9 cellular contexts compared by ENCODE assay signal in genomic region chr2:49616800-49617199, GRCh38.
DNase-seq lines count a peak whose midpoint lies in the region; ATAC-seq and TF ChIP-seq lines count a peak whose summit lies in the region.
"Had no signal": no experiment of that assay in that cellular context is flagged by ENCODE, and none has a peak within 500 bp of the region (broad histone marks: within the 10 kb centered on the region; RNA-seq: fewer than 3 reads in every experiment).

No MANE protein-coding gene starts in this region.

- in situ Hi-C loops in astrocyte of the spinal cord (cut with HindIII; ENCODE audit: low sequenced_read_pairs) = no loop called here

- ATAC-seq in GM19397 (IDR thresholded peaks at IDR 0.05; ENCODE audit: unreplicated experiment) = no peak

- DNase-seq in SHP77 (lab: John Stamatoyannopoulos, UW) = peak; percentile 10 to 29
- DNase-seq in SHP77 treated with DMSO at 0.1 percent for 48 hours (lab: John Stamatoyannopoulos, UW) = no peak
- DNase-seq in NCI-H146 (lab: John Stamatoyannopoulos, UW) = peak; percentile 59
- DNase-seq in astrocyte of the spinal cord (ENCODE audit: low read depth, low spot score) = peak; percentile 3
- DNase-seq in myocyte (ENCODE audit: low read depth) = peak; percentile 0
- no peak for DNase-seq in activated CD4-positive, alpha-beta T cell treated with anti-CD3 and anti-CD28 coated beads for 1 hour
- DNase-seq in activated CD4-positive, alpha-beta T cell treated with anti-CD3 and anti-CD28 coated beads, Interleukin-2, amount 50 U/mL, for 48 hours = no peak

- H3K4me3 ChIP-seq in astrocyte of the spinal cord (ENCODE audit: low read depth, low read length) = no peak overlapping the region
- H3K4me3 ChIP-seq: BLaER1 treated with 17β-estradiol and CSF1 and Interleukin-3, amounts not matched to agents 10 nM and 100 nM had no signal

- peak; percentile 21 for TF ChIP-seq CTCF in astrocyte of the spinal cord (IDR thresholded peaks at IDR 0.05; ENCODE audit: low read depth, low read length)

Comparison
In these comparisons a context has a peak if more than half of its experiments do, and no peak if none do; other contexts are left out.
1. DNase-seq: peak in SHP77 (2 of 2), NCI-H146 (single experiment), astrocyte of the spinal cord (single experiment) and myocyte (single experiment); none in SHP77 treated with DMSO at 0.1 percent for 48 hours (single experiment), activated CD4-positive, alpha-beta T cell treated with anti-CD3 and anti-CD28 coated beads for 1 hour (single experiment) and activated CD4-positive, alpha-beta T cell treated with anti-CD3 and anti-CD28 coated beads, Interleukin-2, amount 50 U/mL, for 48 hours (0 of 2).